ENCODE assay signal across 1 cellular context in the genomic region with DNA sequence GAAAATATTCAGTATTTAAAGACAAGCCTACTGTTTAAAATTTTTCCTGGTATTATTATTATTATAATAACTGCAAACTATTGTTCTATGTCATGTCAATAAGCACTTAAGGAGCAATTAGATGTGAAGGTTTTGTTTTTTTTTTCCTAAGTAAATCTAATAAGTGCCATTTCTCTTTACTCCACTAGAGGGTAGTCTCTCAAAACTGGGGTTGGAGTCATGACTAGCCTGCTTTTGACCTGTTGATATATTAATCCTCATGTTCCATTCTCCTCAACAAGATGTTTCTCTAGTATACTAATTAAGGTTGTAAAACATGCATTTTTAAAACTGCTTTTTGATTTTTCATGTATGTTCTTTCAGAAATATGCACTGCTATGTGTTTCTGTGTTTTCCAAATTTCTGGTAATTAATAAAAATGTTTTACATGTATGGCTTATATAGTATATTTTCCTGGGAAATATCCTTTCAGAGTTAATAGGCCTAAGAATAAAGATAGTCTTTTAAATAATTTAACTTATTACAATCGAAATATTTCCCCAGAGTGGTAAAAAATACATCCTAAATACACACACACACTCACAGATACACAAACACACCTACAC.
TF ChIP-seq lines count a peak whose summit lies in the region.

No MANE protein-coding gene starts in this region.

TF ChIP-seq in SK-N-SH, 30 proteins besides CTCF, POLR2A, EP300 and RAD21 (continued from another document):
- TF ChIP-seq RCOR1 (IDR thresholded peaks at IDR 0.05; ENCODE audit: low read length) (peak; percentile 78), ELF1 (IDR thresholded peaks at IDR 0.05) (no peak)
